Comparison of ENCODE assay signal across 21 cellular contexts in the genomic region with DNA sequence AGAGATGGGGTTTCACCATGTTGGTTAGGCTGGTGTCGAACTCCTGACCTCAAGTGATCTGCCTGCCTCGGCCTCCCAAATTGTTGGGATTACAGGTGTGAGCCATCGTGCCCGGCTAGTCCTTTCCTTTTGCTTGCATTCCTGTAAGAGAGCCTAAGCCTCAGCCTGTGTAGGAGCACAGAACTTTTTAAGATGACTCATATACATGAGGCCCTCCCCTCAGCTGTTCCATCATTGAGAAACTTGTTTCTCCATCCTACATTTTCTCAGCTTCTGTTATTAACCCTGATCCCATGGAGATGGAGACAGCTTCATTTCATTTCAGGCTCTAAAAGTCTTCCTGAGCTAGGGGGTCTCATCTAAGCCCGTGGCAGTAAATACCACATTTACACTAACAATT.
"Had no signal": no experiment of that assay in that cellular context is flagged by ENCODE, and none has a peak within 500 bp of the region (broad histone marks: within the 10 kb centered on the region; RNA-seq: fewer than 3 reads in every experiment).

No MANE protein-coding gene starts in this region.

- H3K4me3 ChIP-seq: gastroesophageal sphincter, ovary, SK-N-MC, tibial artery, uterus had no signal

- H3K36me3 ChIP-seq: gastroesophageal sphincter, ovary, tibial artery, uterus had no signal

- DNase-seq: activated CD4-positive, alpha-beta memory T cell treated with anti-CD3 and anti-CD28 coated beads for 36 hours; activated CD8-positive, alpha-beta memory T cell treated with anti-CD3 and anti-CD28 coated beads, Interleukin-2, amount 10 ng/mL, durations not matched to agents 7 days and 5 days; activated effector memory CD4-positive, alpha-beta T cell treated with Interleukin-2 at 50 U/mL for 16 hours; activated naive CD4-positive, alpha-beta T cell treated with anti-CD3 and anti-CD28 coated beads, Interleukin-2, amount 50 U/mL, for 16 hours; activated T-cell treated with anti-CD3 and anti-CD28 coated beads, Interleukin-2, amount 50 U/mL, for 24 hours; amniotic stem cell; dermis blood vessel endothelial cell; islet precursor cell; midbrain; naive B cell; ovary; stimulated activated CD4-positive, alpha-beta T cell treated with anti-CD3 and anti-CD28 coated beads, Interleukin-12 subunit alpha, Interleukin-12 subunit beta, amount 100 ng/mL, for 4 hours; stimulated activated CD4-positive, alpha-beta T cell treated with anti-CD3 and anti-CD28 coated beads, Interleukin-2, amount 100 ng/mL, for 24 hours; tibial artery; uterus had no signal

- H3K27me3 ChIP-seq: gastroesophageal sphincter, ovary, tibial artery, uterus had no signal

- H3K4me3 Mint-ChIP-seq: activated CD4-positive, alpha-beta memory T cell treated with anti-CD3 and anti-CD28 coated beads for 36 hours; activated CD8-positive, alpha-beta memory T cell treated with anti-CD3 and anti-CD28 coated beads, Interleukin-2, amount 10 ng/mL, durations not matched to agents 7 days and 5 days; activated T-cell treated with anti-CD3 and anti-CD28 coated beads, Interleukin-2, amount 50 U/mL, for 24 hours; naive B cell; stimulated activated effector memory CD8-positive, alpha-beta T cell treated with anti-CD3 and anti-CD28 coated beads, Interleukin-12 subunit alpha, Interleukin-12 subunit beta, amount 100 ng/mL, for 72 hours had no signal

- H3K4me1 Mint-ChIP-seq: activated CD8-positive, alpha-beta memory T cell treated with anti-CD3 and anti-CD28 coated beads, Interleukin-2, amount 10 ng/mL, durations not matched to agents 7 days and 5 days; naive B cell; stimulated activated effector memory CD8-positive, alpha-beta T cell treated with anti-CD3 and anti-CD28 coated beads, Interleukin-12 subunit alpha, Interleukin-12 subunit beta, amount 100 ng/mL, for 72 hours had no signal

- H3K27ac Mint-ChIP-seq: activated CD4-positive, alpha-beta memory T cell treated with anti-CD3 and anti-CD28 coated beads for 36 hours; activated CD8-positive, alpha-beta memory T cell treated with anti-CD3 and anti-CD28 coated beads, Interleukin-2, amount 10 ng/mL, durations not matched to agents 7 days and 5 days; activated T-cell treated with anti-CD3 and anti-CD28 coated beads, Interleukin-2, amount 50 U/mL, for 24 hours; naive B cell; stimulated activated effector memory CD8-positive, alpha-beta T cell treated with anti-CD3 and anti-CD28 coated beads, Interleukin-12 subunit alpha, Interleukin-12 subunit beta, amount 100 ng/mL, for 72 hours had no signal

- H3K4me1 ChIP-seq: tibial artery, uterus had no signal

- ATAC-seq: activated CD8-positive, alpha-beta memory T cell treated with anti-CD3 and anti-CD28 coated beads, Interleukin-2, amount 10 ng/mL, durations not matched to agents 7 days and 5 days; gastroesophageal sphincter; left lobe of liver; sciatic nerve; stimulated activated effector memory CD8-positive, alpha-beta T cell treated with anti-CD3 and anti-CD28 coated beads, Interleukin-12 subunit alpha, Interleukin-12 subunit beta, amount 100 ng/mL, for 72 hours had no signal

- H3K9me3 ChIP-seq: gastroesophageal sphincter, ovary, tibial artery, uterus had no signal

- H3K27me3 Mint-ChIP-seq: activated CD4-positive, alpha-beta memory T cell treated with anti-CD3 and anti-CD28 coated beads for 36 hours; activated CD8-positive, alpha-beta memory T cell treated with anti-CD3 and anti-CD28 coated beads, Interleukin-2, amount 10 ng/mL, durations not matched to agents 7 days and 5 days; activated T-cell treated with anti-CD3 and anti-CD28 coated beads, Interleukin-2, amount 50 U/mL, for 24 hours; naive B cell had no signal

- H3K27ac ChIP-seq: gastroesophageal sphincter, ovary, tibial artery, uterus, VCaP had no signal

- H3K36me3 Mint-ChIP-seq: activated CD4-positive, alpha-beta memory T cell treated with anti-CD3 and anti-CD28 coated beads for 36 hours; activated CD8-positive, alpha-beta memory T cell treated with anti-CD3 and anti-CD28 coated beads, Interleukin-2, amount 10 ng/mL, durations not matched to agents 7 days and 5 days; naive B cell; stimulated activated effector memory CD8-positive, alpha-beta T cell treated with anti-CD3 and anti-CD28 coated beads, Interleukin-12 subunit alpha, Interleukin-12 subunit beta, amount 100 ng/mL, for 72 hours had no signal

- H3K9me3 Mint-ChIP-seq: activated CD4-positive, alpha-beta memory T cell treated with anti-CD3 and anti-CD28 coated beads for 36 hours; activated T-cell treated with anti-CD3 and anti-CD28 coated beads, Interleukin-2, amount 50 U/mL, for 24 hours had no signal
